In genomic region chr5:161966544-161966943, GRCh38 we compare ENCODE assay signal across 12 cellular contexts.
DNase-seq lines count a peak whose midpoint lies in the region; ATAC-seq and TF ChIP-seq lines count a peak whose summit lies in the region.
"Had no signal": no experiment of that assay in that cellular context is flagged by ENCODE, and none has a peak within 500 bp of the region (broad histone marks: within the 10 kb centered on the region; RNA-seq: fewer than 3 reads in every experiment).

No MANE protein-coding gene starts in this region.

- no peaks in the 10 kb centered on the region for H3F3A ChIP-seq in neural progenitor cell (ENCODE audit: low read depth)

- H2AFZ ChIP-seq in neural progenitor cell (replicated peaks), result peak overlapping the region; percentile 99

- H3K27ac ChIP-seq in neural progenitor cell (no peak overlapping the region), gastrocnemius medialis (no peak overlapping the region)
- H3K27ac ChIP-seq: lower lobe of right lung had no signal

- H3K9me3 Mint-ChIP-seq in neural progenitor cell, result no peaks in the 10 kb centered on the region
- peaks cover 0 to 25% (median 2%) of the 10 kb centered on the region in 6 donors for H3K9me3 Mint-ChIP-seq in immature natural killer cell
- H3K9me3 Mint-ChIP-seq in activated CD4-positive, alpha-beta memory T cell treated with anti-CD3 and anti-CD28 coated beads, Interleukin-2, amount 10 ng/mL, durations not matched to agents 7 days and 5 days, result no peaks in the 10 kb centered on the region

- H3K4me3 ChIP-seq in neural progenitor cell (no peak overlapping the region), gastrocnemius medialis (no peak overlapping the region)
- H3K4me3 ChIP-seq: lower lobe of right lung had no signal

- TF ChIP-seq CTCF in neural progenitor cell (IDR thresholded peaks at IDR 0.05) (peak; percentile 60), gastrocnemius medialis (IDR thresholded peaks at IDR 0.05 in 4 of 5, conservative IDR thresholded peaks at IDR 0.05 in 1 of 5) (no peak)

- CTCF ChIA-PET in activated CD4-positive, alpha-beta memory T cell treated with anti-CD3 and anti-CD28 coated beads, Interleukin-2, amount 10 ng/mL, durations not matched to agents 7 days and 5 days (lab: Charles Lee), result no interaction called here

- H3K27me3 Mint-ChIP-seq in neural progenitor cell (ENCODE audit: insufficient read depth, low read depth) (no peaks in the 10 kb centered on the region), immature natural killer cell (ENCODE audit: low read depth in 3 of 3) (peaks cover 0 to 1% (median 0%) of the 10 kb centered on the region in 3 donors)
- no peaks in the 10 kb centered on the region for H3K27me3 Mint-ChIP-seq in activated CD4-positive, alpha-beta memory T cell treated with anti-CD3 and anti-CD28 coated beads, Interleukin-2, amount 10 ng/mL, durations not matched to agents 7 days and 5 days

- no peak overlapping the region for H3K4me2 ChIP-seq in neural progenitor cell

- no peak overlapping the region for H3K9ac ChIP-seq in neural progenitor cell

- in situ Hi-C loops in gastrocnemius medialis (cut with MboI; ENCODE audit: low sequenced_read_pairs in 4 of 4), result no loop called here

- no peaks in the 10 kb centered on the region for H3K36me3 ChIP-seq in neural progenitor cell
- no peaks in the 10 kb centered on the region for H3K36me3 ChIP-seq in gastrocnemius medialis
- H3K36me3 ChIP-seq: lower lobe of right lung had no signal

- ATAC-seq in GM18868 (IDR thresholded peaks at IDR 0.05; ENCODE audit: unreplicated experiment) (peak; percentile 71), gastrocnemius medialis (no peak)

- DNase-seq in NCI-H1048 (lab: John Stamatoyannopoulos, UW), result peak; percentile 5
- DNase-seq in astrocyte of the hippocampus (ENCODE audit: low read depth, low spot score), result peak; percentile 30
- DNase-seq in neural progenitor cell (ENCODE audit: low spot score), result peak; percentile 43
- DNase-seq in gastrocnemius medialis, result no peak
- no peak for DNase-seq in immature natural killer cell
- no peak for DNase-seq in activated CD4-positive, alpha-beta memory T cell treated with anti-CD3 and anti-CD28 coated beads, Interleukin-2, amount 10 ng/mL, durations not matched to agents 7 days and 5 days
- DNase-seq in activated gamma-delta T cell (lab: John Stamatoyannopoulos, UW), result no peak
- DNase-seq: activated T-cell treated with anti-CD3 and anti-CD28 coated beads for 4 hours; effector memory CD4-positive, alpha-beta T cell; lower lobe of right lung; NK-92 treated with Interleukin-12 subunit alpha and Interleukin-12 subunit beta, amount 100 ng/mL, for 24 hours had no signal

- no peaks in the 10 kb centered on the region for H3K27me3 ChIP-seq in neural progenitor cell
- no peaks in the 10 kb centered on the region for H3K27me3 ChIP-seq in gastrocnemius medialis

- H4K20me1 ChIP-seq in neural progenitor cell (ENCODE audit: low read depth), result no peaks in the 10 kb centered on the region

- no peaks in the 10 kb centered on the region for H3K79me2 ChIP-seq in neural progenitor cell (ENCODE audit: low read depth)

- H3K4me1 Mint-ChIP-seq in neural progenitor cell (no peaks in the 10 kb centered on the region), immature natural killer cell (no peaks in the 10 kb centered on the region)
- H3K4me1 Mint-ChIP-seq in activated CD4-positive, alpha-beta memory T cell treated with anti-CD3 and anti-CD28 coated beads, Interleukin-2, amount 10 ng/mL, durations not matched to agents 7 days and 5 days, result no peaks in the 10 kb centered on the region

- H3K4me3 Mint-ChIP-seq in neural progenitor cell (no peak overlapping the region), immature natural killer cell (no peak overlapping the region)
- H3K4me3 Mint-ChIP-seq in activated CD4-positive, alpha-beta memory T cell treated with anti-CD3 and anti-CD28 coated beads, Interleukin-2, amount 10 ng/mL, durations not matched to agents 7 days and 5 days, result no peak overlapping the region

- no peaks in the 10 kb centered on the region for H3K36me3 Mint-ChIP-seq in neural progenitor cell
- H3K36me3 Mint-ChIP-seq in immature natural killer cell, result no peaks in the 10 kb centered on the region
- H3K36me3 Mint-ChIP-seq in activated CD4-positive, alpha-beta memory T cell treated with anti-CD3 and anti-CD28 coated beads, Interleukin-2, amount 10 ng/mL, durations not matched to agents 7 days and 5 days (ENCODE audit: low read depth), result no peaks in the 10 kb centered on the region

- H3K9me3 ChIP-seq in neural progenitor cell (ENCODE audit: low read depth) (no peaks in the 10 kb centered on the region), gastrocnemius medialis (no peaks in the 10 kb centered on the region)
- H3K9me3 ChIP-seq: lower lobe of right lung had no signal

- H3K4me1 ChIP-seq in neural progenitor cell (no peaks in the 10 kb centered on the region), gastrocnemius medialis (no peaks in the 10 kb centered on the region)
- H3K4me1 ChIP-seq: lower lobe of right lung had no signal

- H3K27ac Mint-ChIP-seq in neural progenitor cell (no peak overlapping the region), immature natural killer cell (no peak overlapping the region)
- no peak overlapping the region for H3K27ac Mint-ChIP-seq in activated CD4-positive, alpha-beta memory T cell treated with anti-CD3 and anti-CD28 coated beads, Interleukin-2, amount 10 ng/mL, durations not matched to agents 7 days and 5 days

- POLR2A ChIA-PET in activated CD4-positive, alpha-beta memory T cell treated with anti-CD3 and anti-CD28 coated beads, Interleukin-2, amount 10 ng/mL, durations not matched to agents 7 days and 5 days (lab: Charles Lee), result no interaction called here

- intact Hi-C loops in gastrocnemius medialis (cut with DNase I; ENCODE audit: low total_unique reads), result no loop called here

- no peak for TF ChIP-seq POLR2A in gastrocnemius medialis (IDR thresholded peaks at IDR 0.05)

Comparison
In these comparisons a context has a peak if more than half of its experiments do, and no peak if none do; other contexts are left out.
1. DNase-seq: peak in NCI-H1048 (single experiment), astrocyte of the hippocampus (single experiment) and neural progenitor cell (single experiment); none in gastrocnemius medialis (0 of 2), immature natural killer cell (0 of 3), activated CD4-positive, alpha-beta memory T cell treated with anti-CD3 and anti-CD28 coated beads, Interleukin-2, amount 10 ng/mL, durations not matched to agents 7 days and 5 days (single experiment) and activated gamma-delta T cell (single experiment).